In genomic region chr7:41698726-41699125, GRCh38 we compare ENCODE assay signal across 14 cellular contexts. TPM values are rescaled to one million over a fixed set of nuclear protein-coding genes. Genes with fewer than 3 reads are reported as not detected.
DNase-seq lines count a peak whose midpoint lies in the region; ATAC-seq, FAIRE-seq and TF ChIP-seq lines count a peak whose summit lies in the region.
"Had no signal": no experiment of that assay in that cellular context is flagged by ENCODE, and none has a peak within 500 bp of the region (broad histone marks: within the 10 kb centered on the region; RNA-seq: fewer than 3 reads in every experiment).

No MANE protein-coding gene starts in this region.

- ATAC-seq in HG03095 (IDR thresholded peaks at IDR 0.05; ENCODE audit: unreplicated experiment): no peak
- ATAC-seq in GM18870 (IDR thresholded peaks at IDR 0.05; ENCODE audit: unreplicated experiment): no peak

- peaks cover 91% of the 10 kb centered on the region for H3K79me2 ChIP-seq in keratinocyte (ENCODE audit: control insufficient read depth, insufficient read depth, low read length)
- H3K79me2 ChIP-seq: parathyroid adenoma had no signal

- intact Hi-C loops in tibial artery (cut with DNase I; ENCODE audit: low total_unique reads): loop anchor here (5.0 to 10.0 kb wide), 2 partner anchors 854 to 1496 kb away; no protein-coding TSS in a partner anchor

- H3K4me3 ChIP-seq in cardiac fibroblast (replicated peaks in 1 of 2; ENCODE audit: low read depth in 2 of 2, low read length in 2 of 2) (peak overlapping the region; percentile 53 to 73), keratinocyte (ENCODE audit: control insufficient read depth in 2 of 3, extremely low read depth in 1 of 3, insufficient read depth in 2 of 3, low read depth in 1 of 3, low read length in 3 of 3) (peak overlapping the region; percentile 51 to 86 (median 86)), tibial artery (peak overlapping the region; percentile 70 to 72)
- H3K4me3 ChIP-seq: SK-N-MC had no signal

- TF ChIP-seq CTCF in cardiac fibroblast (IDR thresholded peaks at IDR 0.05; ENCODE audit: low read depth, low read length) (no peak), keratinocyte (optimal IDR thresholded peaks at IDR 0.05 in 1 of 3, IDR thresholded peaks at IDR 0.05 in 1 of 3, conservative IDR thresholded peaks at IDR 0.05 in 1 of 3; ENCODE audit: extremely low read depth in 1 of 3, insufficient read depth in 2 of 3, low read length in 3 of 3) (no peak), tibial artery (IDR thresholded peaks at IDR 0.05) (no peak)

- no peaks in the 10 kb centered on the region for H3K9me1 ChIP-seq in keratinocyte (ENCODE audit: control insufficient read depth, extremely low read depth, insufficient read depth, low read length)

- peak overlapping the region; percentile 93 for H3K9ac ChIP-seq in keratinocyte (ENCODE audit: control insufficient read depth, extremely low read depth, insufficient read depth, low read length)
- H3K9ac ChIP-seq: parathyroid adenoma had no signal

- no peaks in the 10 kb centered on the region for H3K27me3 ChIP-seq in keratinocyte (ENCODE audit: control insufficient read depth, extremely low read depth, insufficient read depth, low read length)
- H3K27me3 ChIP-seq in tibial artery: no peaks in the 10 kb centered on the region
- H3K27me3 ChIP-seq: adrenal gland had no signal

- no peaks in the 10 kb centered on the region for H4K20me1 ChIP-seq in keratinocyte (ENCODE audit: control insufficient read depth, extremely low read depth, insufficient read depth, low read length)

- H3K4me1 ChIP-seq in keratinocyte (ENCODE audit: control insufficient read depth, extremely low read depth, insufficient read depth, low read length) (peaks cover 33% of the 10 kb centered on the region), tibial artery (peaks cover 0 to 52% (median 25%) of the 10 kb centered on the region in 4 donors)
- H3K4me1 ChIP-seq: parathyroid adenoma had no signal

- H2AFZ ChIP-seq in keratinocyte (ENCODE audit: control insufficient read depth, low read length): no peak overlapping the region

- H3K9me3 ChIP-seq in keratinocyte (ENCODE audit: control insufficient read depth, low read depth, low read length) (no peaks in the 10 kb centered on the region), tibial artery (no peaks in the 10 kb centered on the region)
- H3K9me3 ChIP-seq: adrenal gland had no signal

- dilution Hi-C loops in keratinocyte (cut with MboI; ENCODE audit: extremely low pct_ligation_motif_present, low sequenced_read_pairs): loop anchor here (25.0 kb wide), 1 partner anchor 261 kb away; no protein-coding TSS in a partner anchor

- H3K36me3 ChIP-seq in keratinocyte (ENCODE audit: control insufficient read depth in 2 of 2, extremely low read depth in 1 of 2, insufficient read depth in 2 of 2, low read length in 2 of 2) (peaks cover 5 to 18% of the 10 kb centered on the region in 2 experiments), tibial artery (no peaks in the 10 kb centered on the region)
- H3K36me3 ChIP-seq: adrenal gland had no signal

- peak overlapping the region; percentile 84 for H3K4me2 ChIP-seq in keratinocyte (ENCODE audit: control insufficient read depth, extremely low read depth, insufficient read depth, low read depth, low read length)

- FAIRE-seq in keratinocyte (lab: Jason Lieb, UNC): peak; percentile 90

- peak overlapping the region; percentile 90 for H3K27ac ChIP-seq in keratinocyte (ENCODE audit: control insufficient read depth, insufficient read depth, low read length)
- H3K27ac ChIP-seq in tibial artery: peak overlapping the region; percentile 95 to 97
- H3K27ac ChIP-seq: parathyroid adenoma, SK-N-MC had no signal

- DNase-seq in LHCN-M2 (ENCODE audit: low read depth): peak; percentile 28
- peak; percentile 41 to 61 for DNase-seq in cardiac fibroblast (ENCODE audit: low read depth in 2 of 2)
- DNase-seq in keratinocyte (ENCODE audit: low read depth, low spot score): no peak
- no peak for DNase-seq in tibial artery
- no peak for DNase-seq in GM19240 (ENCODE audit: insufficient read length, low spot score)
- DNase-seq in amygdala (lab: John Stamatoyannopoulos, UW): no peak
- DNase-seq: adrenal gland, GDM1, hippocampal formation, NCI-H2029 had no signal

RNA-seq across cellular contexts. Expression of gene INHBA, which starts 4.2 kb away (rescaled TPM):
- total RNA-seq in LHCN-M2 (2014; rRNA removed): 3.0 and 3.6 TPM in 2 replicates
- 37.6 TPM for polyA plus RNA-seq in LHCN-M2 (2012)
- 51.4 to 63.2 TPM (median 59.2 TPM) in 3 replicates for polyA plus RNA-seq in keratinocyte
- polyA plus RNA-seq in keratinocyte (2011; ENCODE audit: low read depth): 79.7 TPM
- 18.4 and 20.9 TPM in 2 replicates for polyA plus RNA-seq in keratinocyte (2011; cell fraction: cytosol; rRNA removed)
- 158 and 186 TPM in 2 replicates for polyA plus RNA-seq in keratinocyte (2011; cell fraction: nucleus; rRNA removed)
- polyA plus RNA-seq in keratinocyte (2012; ENCODE audit: low replicate concordance): 26.5 and 79.3 TPM in 2 replicates
- polyA minus RNA-seq in keratinocyte: 115 to 137 TPM (median 137 TPM) in 3 replicates
- 36.6 TPM for polyA minus RNA-seq in keratinocyte (2011; cell fraction: cytosol; rRNA and poly(A)+ RNA removed)
- polyA minus RNA-seq in keratinocyte (2011; cell fraction: nucleus; rRNA and poly(A)+ RNA removed): 98.4 and 221 TPM in 2 replicates

Comparison
In these comparisons a context has a peak if more than half of its experiments do, and no peak if none do; other contexts are left out.
1. DNase-seq: peak in LHCN-M2 (single experiment) and cardiac fibroblast (2 of 2); none in keratinocyte (single experiment), tibial artery (0 of 2), GM19240 (single experiment) and amygdala (0 of 56).
2. Peak in every context shown above with its lines, with median percentiles within 50 percentile points of each other: H3K4me3 ChIP-seq.